Comparison of ENCODE assay signal across 12 cellular contexts in the genomic region with DNA sequence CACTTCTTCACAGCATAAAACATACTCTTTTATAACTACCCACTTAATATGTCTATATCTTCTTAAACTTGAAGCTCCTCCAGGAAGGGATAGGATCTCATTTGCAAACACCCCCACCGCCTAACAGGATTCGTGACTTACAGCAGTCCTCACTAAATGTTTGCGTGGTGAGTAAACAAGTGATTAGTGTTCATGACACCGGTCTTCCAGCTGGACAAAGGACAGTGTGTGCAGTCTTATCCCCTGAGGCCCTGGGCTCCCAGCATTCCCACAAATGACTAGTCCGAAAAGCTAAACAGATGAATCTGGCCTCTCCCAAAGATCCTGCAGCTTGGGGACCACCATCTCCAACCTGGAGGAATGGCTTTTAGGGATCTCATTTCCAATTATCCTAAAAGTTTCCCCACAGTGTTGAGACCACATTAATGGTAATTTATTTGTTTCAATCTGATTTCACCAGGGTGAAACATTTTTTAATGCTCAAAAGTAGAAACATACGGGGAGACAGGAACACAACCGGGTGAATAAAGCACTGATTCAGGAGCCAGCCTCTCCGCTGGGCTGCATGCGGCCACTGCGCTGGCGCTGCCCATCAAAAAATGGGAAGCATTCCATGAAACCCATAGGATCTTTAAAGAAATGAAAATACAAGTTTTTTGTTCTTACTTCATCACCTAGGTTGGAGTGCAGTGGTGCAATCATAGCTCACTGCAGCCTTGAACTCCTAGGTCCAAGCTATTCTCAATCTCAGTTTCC.
DNase-seq lines count a peak whose midpoint lies in the region; ATAC-seq and TF ChIP-seq lines count a peak whose summit lies in the region.
"Had no signal": no experiment of that assay in that cellular context is flagged by ENCODE, and none has a peak within 500 bp of the region (broad histone marks: within the 10 kb centered on the region; RNA-seq: fewer than 3 reads in every experiment).

No MANE protein-coding gene starts in this region.

- no peak for TF ChIP-seq EP300 in gastroesophageal sphincter (IDR thresholded peaks at IDR 0.05)

- DNase-seq in activated T-cell treated with anti-CD3 and anti-CD28 coated beads, Interleukin-2, amount 50 U/mL, for 72 hours: no peak
- no peak for DNase-seq in activated T-cell treated with anti-CD3 and anti-CD28 coated beads, Interleukin-2, amount 50 U/mL, for 1 hour
- DNase-seq in NCI-H748 (lab: John Stamatoyannopoulos, UW; ENCODE audit: unreplicated experiment) (peak; percentile 57), cardiac fibroblast (ENCODE audit: low read depth in 2 of 2) (peak; percentile 10 to 69), renal cortical epithelial cell (ENCODE audit: low read depth) (peak; percentile 67), G401 (ENCODE audit: low spot score) (no peak)
- no peak for DNase-seq in stimulated activated CD4-positive, alpha-beta T cell treated with anti-CD3 and anti-CD28 coated beads, Interleukin-4, amount 100 ng/mL, for 1 hour
- DNase-seq: AML-193, immature natural killer cell, uterus had no signal

- WGBS in gastroesophageal sphincter (ENCODE audit: low coverage in 1 of 2), 2 donors: 79 to 100% methylated on average over 7 to 11 of the region's 11 CpGs

- peaks cover 0 to 19% of the 10 kb centered on the region in 2 donors for H3K36me3 Mint-ChIP-seq in activated T-cell treated with anti-CD3 and anti-CD28 coated beads, Interleukin-2, amount 50 U/mL, for 72 hours (ENCODE audit: insufficient read depth in 2 of 2)
- H3K36me3 Mint-ChIP-seq: immature natural killer cell had no signal

- no peaks in the 10 kb centered on the region for H3K4me1 ChIP-seq in gastroesophageal sphincter
- H3K4me1 ChIP-seq: uterus had no signal

- H3K27me3 ChIP-seq in gastroesophageal sphincter: peaks cover 7% of the 10 kb centered on the region
- H3K27me3 ChIP-seq: uterus had no signal

- H3K4me3 Mint-ChIP-seq in activated T-cell treated with anti-CD3 and anti-CD28 coated beads, Interleukin-2, amount 50 U/mL, for 72 hours: no peak overlapping the region
- H3K4me3 Mint-ChIP-seq: immature natural killer cell; T-helper 1 cell treated with Interleukin-12 subunit alpha and Interleukin-12 subunit beta and Interleukin-4 antibody, amounts not matched to agents 30 μg/mL and 1 μg/mL, for 36 hours had no signal

- no peak overlapping the region for H3K4me3 ChIP-seq in cardiac fibroblast (replicated peaks in 1 of 2; ENCODE audit: low read depth in 2 of 2, low read length in 2 of 2)
- no peak overlapping the region for H3K4me3 ChIP-seq in gastroesophageal sphincter
- H3K4me3 ChIP-seq: uterus had no signal

- no peaks in the 10 kb centered on the region for H3K27me3 Mint-ChIP-seq in activated T-cell treated with anti-CD3 and anti-CD28 coated beads, Interleukin-2, amount 50 U/mL, for 72 hours (ENCODE audit: low read depth)

- H3K27ac ChIP-seq in gastroesophageal sphincter: no peak overlapping the region
- H3K27ac ChIP-seq: uterus had no signal

- H3K4me1 Mint-ChIP-seq in activated T-cell treated with anti-CD3 and anti-CD28 coated beads, Interleukin-2, amount 50 U/mL, for 72 hours (ENCODE audit: low read depth): peaks cover 63% of the 10 kb centered on the region
- H3K4me1 Mint-ChIP-seq: immature natural killer cell had no signal

- TF ChIP-seq POLR2A in gastroesophageal sphincter (IDR thresholded peaks at IDR 0.05): no peak

- TF ChIP-seq CTCF in cardiac fibroblast (IDR thresholded peaks at IDR 0.05; ENCODE audit: low read depth, low read length) (no peak), gastroesophageal sphincter (IDR thresholded peaks at IDR 0.05) (no peak)

- no peaks in the 10 kb centered on the region for H3K36me3 ChIP-seq in gastroesophageal sphincter
- H3K36me3 ChIP-seq: uterus had no signal

- no peak for ATAC-seq in activated T-cell treated with anti-CD3 and anti-CD28 coated beads, Interleukin-2, amount 50 U/mL, for 72 hours (replicated peaks in 1 of 2)
- no peak for ATAC-seq in gastroesophageal sphincter

- H3K27ac Mint-ChIP-seq in activated T-cell treated with anti-CD3 and anti-CD28 coated beads, Interleukin-2, amount 50 U/mL, for 72 hours: peak overlapping the region; percentile 72
- H3K27ac Mint-ChIP-seq: immature natural killer cell; T-helper 1 cell treated with Interleukin-12 subunit alpha and Interleukin-12 subunit beta and Interleukin-4 antibody, amounts not matched to agents 30 μg/mL and 1 μg/mL, for 36 hours had no signal

- H3K9me3 Mint-ChIP-seq in activated T-cell treated with anti-CD3 and anti-CD28 coated beads, Interleukin-2, amount 50 U/mL, for 72 hours: no peaks in the 10 kb centered on the region
- H3K9me3 Mint-ChIP-seq: immature natural killer cell; T-helper 1 cell treated with Interleukin-12 subunit alpha and Interleukin-12 subunit beta and Interleukin-4 antibody, amounts not matched to agents 30 μg/mL and 1 μg/mL, for 36 hours had no signal

- H3K9me3 ChIP-seq in gastroesophageal sphincter: no peaks in the 10 kb centered on the region
- H3K9me3 ChIP-seq: uterus had no signal

- in situ Hi-C loops in G401 (cut with HindIII; ENCODE audit: low sequenced_read_pairs): no loop called here

Comparison
In these comparisons a context has a peak if more than half of its experiments do, and no peak if none do; other contexts are left out.
1. DNase-seq: peak in NCI-H748 (single experiment), cardiac fibroblast (2 of 2) and renal cortical epithelial cell (single experiment); none in activated T-cell treated with anti-CD3 and anti-CD28 coated beads, Interleukin-2, amount 50 U/mL, for 72 hours (0 of 2), activated T-cell treated with anti-CD3 and anti-CD28 coated beads, Interleukin-2, amount 50 U/mL, for 1 hour (single experiment), stimulated activated CD4-positive, alpha-beta T cell treated with anti-CD3 and anti-CD28 coated beads, Interleukin-4, amount 100 ng/mL, for 1 hour (single experiment) and G401 (single experiment).